7 cellular contexts compared by ENCODE assay signal in genomic region chr4:186104895-186105720, GRCh38. TPM values are rescaled to one million over a fixed set of nuclear protein-coding genes. Genes with fewer than 3 reads are reported as not detected.
A peak's percentile ranks its signal among the peaks of the same experiment; 100 is the strongest.
DNase-seq lines count a peak whose midpoint lies in the region; ATAC-seq and TF ChIP-seq lines count a peak whose summit lies in the region.

No MANE protein-coding gene starts in this region.

- in situ Hi-C loops in HAP-1 (cut with MboI; ENCODE audit: low sequenced_read_pairs): no loop called here

- TF ChIP-seq CTCF in Peyer's patch (IDR thresholded peaks at IDR 0.05) (no peak), epithelial cell of proximal tubule (conservative IDR thresholded peaks at IDR 0.05; ENCODE audit: low read depth, low read length) (no peak)

- H3K36me3 ChIP-seq in HAP-1 (replicated peaks): no peaks in the 10 kb centered on the region
- H3K36me3 ChIP-seq in Peyer's patch: no peaks in the 10 kb centered on the region

- DNase-seq in HAP-1 (ENCODE audit: low spot score in 2 of 2): peak in 1 of 2 experiments; percentile 35
- peak in 2 of 3 donors; percentile 51 to 58 for DNase-seq in Peyer's patch
- DNase-seq in epithelial cell of proximal tubule (ENCODE audit: low read depth): no peak
- DNase-seq in naive thymus-derived CD8-positive, alpha-beta T cell: peak in 2 of 10 donors; percentile 12 to 13
- no peak for DNase-seq in NCI-H1436 treated with DMSO at 0.1 percent for 48 hours (lab: John Stamatoyannopoulos, UW)
- no peak for DNase-seq in HPDE6-E6E7 (ENCODE audit: extremely low spot score)

- H3K27me3 Mint-ChIP-seq in naive thymus-derived CD8-positive, alpha-beta T cell: peaks cover 27 to 60% (median 52%) of the 10 kb centered on the region in 5 donors

- POLR2A ChIA-PET in naive thymus-derived CD8-positive, alpha-beta T cell (lab: Charles Lee): interaction anchor here (1.4 kb wide), 2 partner anchors 85 to 87 kb away, joined by 3 to 7 read pairs; partner anchors contain the start of gene CYP4V2

- ATAC-seq in GM18867 (IDR thresholded peaks at IDR 0.05; ENCODE audit: unreplicated experiment): peak; percentile 29
- ATAC-seq in naive thymus-derived CD8-positive, alpha-beta T cell: peak; percentile 29 to 56

- no peaks in the 10 kb centered on the region for H3K27me3 ChIP-seq in HAP-1 (ENCODE audit: low read depth)
- no peaks in the 10 kb centered on the region for H3K27me3 ChIP-seq in Peyer's patch

- H3K4me1 ChIP-seq in HAP-1 (peaks cover 21% of the 10 kb centered on the region), Peyer's patch (peaks cover 0 to 4% (median 0%) of the 10 kb centered on the region in 4 donors)

- H3K9me3 ChIP-seq in HAP-1 (no peaks in the 10 kb centered on the region), Peyer's patch (no peaks in the 10 kb centered on the region)

- peak overlapping the region; percentile 72 to 87 (median 83) for H3K4me3 Mint-ChIP-seq in naive thymus-derived CD8-positive, alpha-beta T cell

- TF ChIP-seq POLR2A in Peyer's patch (IDR thresholded peaks at IDR 0.05): no peak

- peak overlapping the region in 8 of 10 donors; percentile 24 to 80 (median 48) for H3K27ac Mint-ChIP-seq in naive thymus-derived CD8-positive, alpha-beta T cell

- peaks cover 5 to 13% (median 8%) of the 10 kb centered on the region in 4 donors for H3K4me1 Mint-ChIP-seq in naive thymus-derived CD8-positive, alpha-beta T cell

- peak overlapping the region; percentile 60 to 82 (median 64) for H3K27ac ChIP-seq in Peyer's patch

- H3K9me3 Mint-ChIP-seq in naive thymus-derived CD8-positive, alpha-beta T cell: no peaks in the 10 kb centered on the region

- H3K4me3 ChIP-seq in HAP-1 (peak overlapping the region; percentile 40), Peyer's patch (peak overlapping the region; percentile 44 to 81 (median 60)), epithelial cell of proximal tubule (ENCODE audit: low read depth, low read length) (peak overlapping the region; percentile 70)

- peaks cover 0 to 4% (median 1%) of the 10 kb centered on the region in 3 donors for H3K36me3 Mint-ChIP-seq in naive thymus-derived CD8-positive, alpha-beta T cell

RNA-seq across cellular contexts. Expression of gene FAM149A, which starts 0.6 kb away (rescaled TPM):
- total RNA-seq in Peyer's patch (10 to 100 TPM; 11.2 to 14.0 (median 12.6) TPM), epithelial cell of proximal tubule (23.1 and 25.1 TPM in 2 replicates)
- total RNA-seq in naive thymus-derived CD8-positive, alpha-beta T cell: 1 to 10 TPM; 2.4 to 2.5 TPM
- polyA plus RNA-seq in naive thymus-derived CD8-positive, alpha-beta T cell: under 1 TPM in 2 of 3 donors, not detected in 1; 0.12 to 0.18 TPM

RNA-seq across cellular contexts. Expression of gene TLR3, which starts 36.2 kb away (rescaled TPM):
- total RNA-seq in Peyer's patch (10 to 100 TPM in 3 of 4 donors, 1 to 10 TPM in 1; 5.0 to 49.4 (median 12.8) TPM), epithelial cell of proximal tubule (4.7 and 5.5 TPM in 2 replicates)
- total RNA-seq in naive thymus-derived CD8-positive, alpha-beta T cell: under 1 TPM; 0.25 to 0.36 TPM
- polyA plus RNA-seq in naive thymus-derived CD8-positive, alpha-beta T cell: 1 to 10 TPM in 1 of 3 donors, under 1 TPM in 2; 0.43 to 3.8 (median 0.80) TPM

Comparison
In these comparisons a context has a peak if more than half of its experiments do, and no peak if none do; other contexts are left out.
1. DNase-seq: peak in Peyer's patch (2 of 3); none in epithelial cell of proximal tubule (single experiment), NCI-H1436 treated with DMSO at 0.1 percent for 48 hours (single experiment) and HPDE6-E6E7 (single experiment).
2. Peak in every context shown above with its lines, with median percentiles within 50 percentile points of each other: H3K4me3 ChIP-seq.